Comparison of ENCODE assay signal across 8 cellular contexts in the genomic region with DNA sequence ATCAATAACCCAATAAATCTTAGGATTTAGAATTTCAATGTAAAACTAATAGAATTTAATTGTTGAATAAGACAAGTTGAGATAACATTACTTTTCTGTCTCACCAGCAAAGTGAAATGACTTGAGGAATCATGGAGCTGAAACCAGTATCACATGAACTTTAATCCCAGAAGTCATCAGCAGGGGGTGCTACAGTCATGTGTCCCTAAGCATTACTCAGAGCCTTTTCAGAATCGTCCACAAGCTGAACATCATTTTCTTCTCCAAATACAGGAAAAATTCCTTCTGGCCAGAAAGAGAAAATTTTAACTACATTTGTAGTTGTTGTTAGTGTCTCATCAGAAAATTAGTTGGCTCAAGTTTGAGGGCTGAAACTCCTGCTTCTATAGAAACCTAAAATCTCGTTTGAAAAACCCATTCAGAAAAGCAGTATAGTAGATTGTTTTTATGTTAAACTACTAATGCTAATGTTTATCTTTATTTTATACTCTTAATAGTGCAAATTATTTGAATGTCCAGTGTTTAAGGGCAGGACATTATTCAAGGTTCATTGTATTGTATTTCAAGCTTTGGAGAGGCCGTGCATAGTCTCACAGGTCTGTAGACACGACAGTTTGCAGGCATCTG.
A peak's percentile ranks its signal among the peaks of the same experiment; 100 is the strongest.
DNase-seq lines count a peak whose midpoint lies in the region; ATAC-seq and TF ChIP-seq lines count a peak whose summit lies in the region.

No MANE protein-coding gene starts in this region.

- no peak overlapping the region for H3K4me3 Mint-ChIP-seq in osteocyte (ENCODE audit: unreplicated experiment)
- no peak overlapping the region for H3K4me3 Mint-ChIP-seq in CD8-positive, alpha-beta T cell

- peaks cover 35% of the 10 kb centered on the region for H3K27me3 Mint-ChIP-seq in osteocyte (ENCODE audit: unreplicated experiment)
- H3K27me3 Mint-ChIP-seq in CD8-positive, alpha-beta T cell (ENCODE audit: low read depth), result no peaks in the 10 kb centered on the region

- no peak overlapping the region for H3K4me2 ChIP-seq in OCI-LY7 (ENCODE audit: low read length)

- no peak for TF ChIP-seq POLR2A in erythroblast (IDR thresholded peaks at IDR 0.05; ENCODE audit: low read length)

- no peak overlapping the region for H3K4me3 ChIP-seq in OCI-LY7 (ENCODE audit: low read depth, low read length, poor library complexity, severe bottlenecking)
- H3K4me3 ChIP-seq in CD8-positive, alpha-beta T cell (ENCODE audit: low read depth, low read length), result no peak overlapping the region

- no peaks in the 10 kb centered on the region for H3K4me1 ChIP-seq in OCI-LY7 (ENCODE audit: insufficient read depth, low read length, poor library complexity, severe bottlenecking)
- H3K4me1 ChIP-seq in CD8-positive, alpha-beta T cell (ENCODE audit: insufficient read depth, low read length), result no peaks in the 10 kb centered on the region

- H3K9me3 ChIP-seq in OCI-LY7 (ENCODE audit: low read length), result no peaks in the 10 kb centered on the region
- H3K9me3 ChIP-seq in CD8-positive, alpha-beta T cell (ENCODE audit: low read length), result no peaks in the 10 kb centered on the region

- H3K79me2 ChIP-seq in OCI-LY7 (ENCODE audit: insufficient read depth, low read depth, low read length), result no peaks in the 10 kb centered on the region

- no peaks in the 10 kb centered on the region for H3K9me3 Mint-ChIP-seq in osteocyte (ENCODE audit: unreplicated experiment)
- peaks cover 3% of the 10 kb centered on the region for H3K9me3 Mint-ChIP-seq in CD8-positive, alpha-beta T cell

- DNase-seq in DMS53 (lab: John Stamatoyannopoulos, UW) (peak; percentile 69), OCI-LY7 (ENCODE audit: low spot score) (peak; percentile 18), erythroblast (lab: John Stamatoyannopoulos, UW) (peak; percentile 55 to 71), osteocyte (ENCODE audit: extremely low spot score, unreplicated experiment) (no peak)
- no peak for DNase-seq in CD8-positive, alpha-beta T cell

- no peaks in the 10 kb centered on the region for H4K20me1 ChIP-seq in OCI-LY7 (ENCODE audit: insufficient read depth, low read length)

- intact Hi-C loops in OCI-LY7 (cut with micrococcal nuclease; ENCODE audit: unreplicated experiment), result no loop called here
- intact Hi-C loops in CD8-positive, alpha-beta T cell (cut with DNase I, micrococcal nuclease), result no loop called here

- no peaks in the 10 kb centered on the region for H3K9me2 ChIP-seq in OCI-LY7 (ENCODE audit: insufficient read depth, low read length)

- no peaks in the 10 kb centered on the region for H3K27me3 ChIP-seq in CD8-positive, alpha-beta T cell (ENCODE audit: insufficient read depth, low read length)

- BruUV-seq in OCI-LY7 (replicated peaks; lab: Mats Ljungman, UMichigan), result no TSS peak

- no peaks in the 10 kb centered on the region for H3K36me3 Mint-ChIP-seq in osteocyte (ENCODE audit: unreplicated experiment)
- no peaks in the 10 kb centered on the region for H3K36me3 Mint-ChIP-seq in CD8-positive, alpha-beta T cell

- peaks cover 3% of the 10 kb centered on the region for H3K4me1 Mint-ChIP-seq in osteocyte (ENCODE audit: unreplicated experiment)
- no peaks in the 10 kb centered on the region for H3K4me1 Mint-ChIP-seq in CD8-positive, alpha-beta T cell (ENCODE audit: low read depth)

- peak; percentile 73 for ATAC-seq in GM18909 (IDR thresholded peaks at IDR 0.05; ENCODE audit: poor library complexity, unreplicated experiment)
- peak; percentile 65 for ATAC-seq in HG03565 (IDR thresholded peaks at IDR 0.05; ENCODE audit: unreplicated experiment)
- ATAC-seq in CD8-positive, alpha-beta T cell, result no peak
- ATAC-seq in GM21367 (IDR thresholded peaks at IDR 0.05; ENCODE audit: unreplicated experiment), result no peak

- CTCF ChIA-PET in OCI-LY7 (lab: Charles Lee; ENCODE audit: unreplicated experiment), result no interaction called here
- CTCF ChIA-PET in CD8-positive, alpha-beta T cell (lab: Charles Lee), result no interaction called here

- TF ChIP-seq CTCF in OCI-LY7 (conservative IDR thresholded peaks at IDR 0.05; ENCODE audit: low read length) (peak; percentile 76), osteocyte (IDR thresholded peaks at IDR 0.05) (peak; percentile 77)
- no peak for TF ChIP-seq CTCF in CD8-positive, alpha-beta T cell (IDR thresholded peaks at IDR 0.05)

- no peak overlapping the region for H3K27ac Mint-ChIP-seq in osteocyte (ENCODE audit: unreplicated experiment)
- H3K27ac Mint-ChIP-seq in CD8-positive, alpha-beta T cell, result no peak overlapping the region

- no peak overlapping the region for H3K27ac ChIP-seq in OCI-LY7 (ENCODE audit: low read depth, low read length, poor library complexity, severe bottlenecking)
- no peak overlapping the region for H3K27ac ChIP-seq in CD8-positive, alpha-beta T cell (ENCODE audit: low read depth, low read length)

- H3K36me3 ChIP-seq in OCI-LY7 (ENCODE audit: insufficient read depth, low read length), result no peaks in the 10 kb centered on the region
- H3K36me3 ChIP-seq in CD8-positive, alpha-beta T cell (ENCODE audit: insufficient read depth, low read length), result no peaks in the 10 kb centered on the region

- POLR2A ChIA-PET in OCI-LY7 (lab: Charles Lee), result no interaction called here
- POLR2A ChIA-PET in CD8-positive, alpha-beta T cell (lab: Charles Lee), result no interaction called here

- H2AFZ ChIP-seq in OCI-LY7 (ENCODE audit: low read length), result no peak overlapping the region

Comparison
In these comparisons a context has a peak if more than half of its experiments do, and no peak if none do; other contexts are left out.
1. DNase-seq: peak in DMS53 (single experiment), OCI-LY7 (single experiment) and erythroblast (2 of 2); none in osteocyte (single experiment) and CD8-positive, alpha-beta T cell (0 of 7).
2. ATAC-seq: peak in GM18909 (single experiment) and HG03565 (single experiment); none in CD8-positive, alpha-beta T cell (single experiment) and GM21367 (single experiment).